In genomic region chr9:81542490-81542889, GRCh38 we compare ENCODE assay signal across 19 cellular contexts.
DNase-seq lines count a peak whose midpoint lies in the region; ATAC-seq and TF ChIP-seq lines count a peak whose summit lies in the region.
"Had no signal": no experiment of that assay in that cellular context is flagged by ENCODE, and none has a peak within 500 bp of the region (broad histone marks: within the 10 kb centered on the region; RNA-seq: fewer than 3 reads in every experiment).

No MANE protein-coding gene starts in this region.

- no peak for ATAC-seq in SK-N-SH treated with all-trans-retinoic acid at 6 μM for 48 hours

- POLR2A ChIA-PET in SK-N-SH (lab: Yijun Ruan, JAX) = no interaction called here

- H3K9me3 Mint-ChIP-seq in osteocyte (ENCODE audit: unreplicated experiment) = no peaks in the 10 kb centered on the region
- H3K9me3 Mint-ChIP-seq: HFFc6 had no signal

- H4K20me1 ChIP-seq in SK-N-SH (ENCODE audit: insufficient read depth) = no peaks in the 10 kb centered on the region

- no peaks in the 10 kb centered on the region for H3K36me3 Mint-ChIP-seq in osteocyte (ENCODE audit: unreplicated experiment)
- H3K36me3 Mint-ChIP-seq: CD4-positive, alpha-beta memory T cell had no signal

- H2AFZ ChIP-seq in SK-N-SH (ENCODE audit: low read depth) = 0 out of 2 replicates have a peak overlapping the region, but pooled peaks have one; percentile 22
- H2AFZ ChIP-seq: GM23248 had no signal

- H3K79me2 ChIP-seq in SK-N-SH (ENCODE audit: insufficient read depth) = no peaks in the 10 kb centered on the region

- no peak overlapping the region for H3K4me3 Mint-ChIP-seq in osteocyte (ENCODE audit: unreplicated experiment)
- H3K4me3 Mint-ChIP-seq: CD4-positive, alpha-beta memory T cell; HFFc6 had no signal

- peaks cover 3 to 4% of the 10 kb centered on the region in 2 experiments; a peak in 3 of 4 replicates for H3K4me1 ChIP-seq in SK-N-SH (ENCODE audit: control insufficient read depth in 1 of 2, insufficient read depth in 2 of 2, low read depth in 1 of 2, low read length in 1 of 2)
- H3K4me1 ChIP-seq: HAP-1 had no signal

- H3K9me2 ChIP-seq in SK-N-SH = no peaks in the 10 kb centered on the region

- H3K27me3 ChIP-seq in SK-N-SH (ENCODE audit: insufficient read depth) = no peaks in the 10 kb centered on the region

- no peak overlapping the region for H3K9ac ChIP-seq in SK-N-SH
- H3K9ac ChIP-seq: GM23248 had no signal

- H3K27ac Mint-ChIP-seq in osteocyte (ENCODE audit: unreplicated experiment) = peak overlapping the region; percentile 62
- H3K27ac Mint-ChIP-seq: CD4-positive, alpha-beta memory T cell; HFFc6 had no signal

- no peak overlapping the region for H3K4me3 ChIP-seq in SK-N-SH (ENCODE audit: low read depth in 2 of 2, low read length in 1 of 2)
- H3K4me3 ChIP-seq: GM23248, HAP-1 had no signal

- H3K36me3 ChIP-seq in SK-N-SH (replicated peaks in 1 of 2; ENCODE audit: control insufficient read depth in 1 of 2, insufficient read depth in 2 of 2, low read length in 1 of 2) = no peaks in the 10 kb centered on the region
- H3K36me3 ChIP-seq: HAP-1 had no signal

- H3K27me3 Mint-ChIP-seq in osteocyte (ENCODE audit: unreplicated experiment) = no peaks in the 10 kb centered on the region
- H3K27me3 Mint-ChIP-seq: CD4-positive, alpha-beta memory T cell had no signal

- H3K9me3 ChIP-seq in SK-N-SH = no peaks in the 10 kb centered on the region
- H3K9me3 ChIP-seq: HAP-1 had no signal

- 81% methylated on average over 3 of the region's 3 CpGs for WGBS in SK-N-SH (ENCODE audit: low lambda C conversion rate)

- TF ChIP-seq CTCF in SK-N-SH (IDR thresholded peaks at IDR 0.05) = no peak
- TF ChIP-seq CTCF in osteocyte (IDR thresholded peaks at IDR 0.05) = no peak

- DNase-seq in SK-N-SH (no peak), brain pericyte (ENCODE audit: low read depth, low spot score) (peak; percentile 69), osteocyte (ENCODE audit: extremely low spot score, unreplicated experiment) (no peak), T-helper 2 cell (no peak), NCI-H1417 (lab: John Stamatoyannopoulos, UW) (no peak), AG08395 (ENCODE audit: low spot score) (no peak), NCI-H1092 (lab: John Stamatoyannopoulos, UW) (no peak)
- DNase-seq: ACHN; C1 segment of cervical spinal cord; Calu3; CD4-positive, alpha-beta memory T cell; COR-L47; DMS53; DMS79 treated with DMSO at 0.1 percent for 48 hours; GM23248; HFFc6 had no signal

- peaks cover 68% of the 10 kb centered on the region for H3K4me1 Mint-ChIP-seq in osteocyte (ENCODE audit: unreplicated experiment)
- H3K4me1 Mint-ChIP-seq: CD4-positive, alpha-beta memory T cell had no signal

- no peak overlapping the region for H3K4me2 ChIP-seq in SK-N-SH

- no peak overlapping the region for H3K27ac ChIP-seq in SK-N-SH (ENCODE audit: low read depth in 2 of 2, low read length in 1 of 2)
- H3K27ac ChIP-seq: 22Rv1, GM23248 had no signal

- no peak for TF ChIP-seq RAD21 in SK-N-SH (IDR thresholded peaks at IDR 0.05; ENCODE audit: low read length)

- H3F3A ChIP-seq in SK-N-SH (replicated peaks; ENCODE audit: insufficient read depth) = peaks cover 10% of the 10 kb centered on the region

- CTCF ChIA-PET in SK-N-SH (lab: Yijun Ruan, JAX) = interaction anchor here (1.0 kb wide), 1 partner anchor 15 kb away, joined by 3 read pairs; no protein-coding TSS in a partner anchor

- no peak for TF ChIP-seq EP300 in SK-N-SH (IDR thresholded peaks at IDR 0.05; ENCODE audit: borderline replicate concordance in 1 of 2, low read depth in 1 of 2, low read length in 1 of 2)

TF ChIP-seq in SK-N-SH, 30 proteins besides CTCF, POLR2A, EP300 and RAD21:
- TF ChIP-seq, protein P1, sequence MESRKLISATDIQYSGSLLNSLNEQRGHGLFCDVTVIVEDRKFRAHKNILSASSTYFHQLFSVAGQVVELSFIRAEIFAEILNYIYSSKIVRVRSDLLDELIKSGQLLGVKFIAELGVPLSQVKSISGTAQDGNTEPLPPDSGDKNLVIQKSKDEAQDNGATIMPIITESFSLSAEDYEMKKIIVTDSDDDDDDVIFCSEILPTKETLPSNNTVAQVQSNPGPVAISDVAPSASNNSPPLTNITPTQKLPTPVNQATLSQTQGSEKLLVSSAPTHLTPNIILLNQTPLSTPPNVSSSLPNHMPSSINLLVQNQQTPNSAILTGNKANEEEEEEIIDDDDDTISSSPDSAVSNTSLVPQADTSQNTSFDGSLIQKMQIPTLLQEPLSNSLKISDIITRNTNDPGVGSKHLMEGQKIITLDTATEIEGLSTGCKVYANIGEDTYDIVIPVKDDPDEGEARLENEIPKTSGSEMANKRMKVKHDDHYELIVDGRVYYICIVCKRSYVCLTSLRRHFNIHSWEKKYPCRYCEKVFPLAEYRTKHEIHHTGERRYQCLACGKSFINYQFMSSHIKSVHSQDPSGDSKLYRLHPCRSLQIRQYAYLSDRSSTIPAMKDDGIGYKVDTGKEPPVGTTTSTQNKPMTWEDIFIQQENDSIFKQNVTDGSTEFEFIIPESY (IDR thresholded peaks at IDR 0.05; ENCODE audit: borderline replicate concordance, low read depth) = no peak
- TF ChIP-seq IRF3 (IDR thresholded peaks at IDR 0.05; ENCODE audit: low read depth, low read length) = no peak

TF ChIP-seq in SK-N-SH treated with all-trans-retinoic acid at 6 μM for 48 hours, 23 proteins besides CTCF, POLR2A, EP300 and RAD21:
- TF ChIP-seq TCF4 (CRISPR knock-in tag; IDR thresholded peaks at IDR 0.05; ENCODE audit: borderline replicate concordance) (no peak), RARB (CRISPR knock-in tag; IDR thresholded peaks at IDR 0.05) (no peak), ARNTL (CRISPR knock-in tag; IDR thresholded peaks at IDR 0.05; ENCODE audit: borderline replicate concordance, low read depth) (no peak), POU6F1 (CRISPR knock-in tag; IDR thresholded peaks at IDR 0.05; ENCODE audit: borderline replicate concordance, low read depth) (no peak), ZFP30 (CRISPR knock-in tag; IDR thresholded peaks at IDR 0.05) (no peak), PPARA (CRISPR knock-in tag; IDR thresholded peaks at IDR 0.05; ENCODE audit: borderline replicate concordance) (no peak), OSR1 (CRISPR knock-in tag; IDR thresholded peaks at IDR 0.05) (no peak), ISL1 (CRISPR knock-in tag; IDR thresholded peaks at IDR 0.05) (no peak), ZNF70 (CRISPR knock-in tag; IDR thresholded peaks at IDR 0.05) (no peak), ZC3H10 (CRISPR knock-in tag; IDR thresholded peaks at IDR 0.05) (no peak)
